Comparison of ENCODE assay signal across 22 cellular contexts in genomic region chr3:46192939-46193338, GRCh38. TPM values are rescaled to one million over a fixed set of nuclear protein-coding genes. Genes with fewer than 3 reads are reported as not detected.
"Had no signal": no experiment of that assay in that cellular context is flagged by ENCODE, and none has a peak within 500 bp of the region (broad histone marks: within the 10 kb centered on the region; RNA-seq: fewer than 3 reads in every experiment).

No MANE protein-coding gene starts in this region.

- H3K27me3 ChIP-seq: MG63, SJSA1 had no signal

- FAIRE-seq: RCC 7860 had no signal

- DNase-seq: Karpas-422, KG1, MG63, NCI-H1092, NCI-H1105 treated with DMSO at 0.1 percent for 48 hours, NCI-H1417 treated with DMSO at 0.1 percent for 48 hours, NCI-H187, NCI-H2029, NCI-H2081 treated with DMSO at 0.1 percent for 48 hours, NCI-H2171, NCI-H345, NCI-H446 treated with DMSO at 0.1 percent for 48 hours, NCI-H524, NCI-H526 treated with DMSO at 0.1 percent for 48 hours, NCI-H748 treated with DMSO at 0.1 percent for 48 hours, Right ventricle myocardium superior, RPMI8226, T-helper 2 cell had no signal

- H3K4me1 ChIP-seq: SJSA1 had no signal

- H3K36me3 ChIP-seq: MG63, SJSA1 had no signal

- H3K27ac ChIP-seq: SJSA1, SK-N-MC had no signal

- H3K9me3 ChIP-seq: MG63, SJSA1 had no signal

- H3K4me3 ChIP-seq: MG63, SJSA1, SK-N-MC had no signal

RNA-seq across cellular contexts. Expression of gene CCR1, which starts 15.2 kb away (rescaled TPM):
- total RNA-seq: HT-29 had no signal

RNA-seq across cellular contexts. Expression of gene CCR3, which starts 49.3 kb away (rescaled TPM):
- total RNA-seq: HT-29, Right ventricle myocardium superior had no signal
